Comparison of ENCODE assay signal across 10 cellular contexts in the genomic region with DNA sequence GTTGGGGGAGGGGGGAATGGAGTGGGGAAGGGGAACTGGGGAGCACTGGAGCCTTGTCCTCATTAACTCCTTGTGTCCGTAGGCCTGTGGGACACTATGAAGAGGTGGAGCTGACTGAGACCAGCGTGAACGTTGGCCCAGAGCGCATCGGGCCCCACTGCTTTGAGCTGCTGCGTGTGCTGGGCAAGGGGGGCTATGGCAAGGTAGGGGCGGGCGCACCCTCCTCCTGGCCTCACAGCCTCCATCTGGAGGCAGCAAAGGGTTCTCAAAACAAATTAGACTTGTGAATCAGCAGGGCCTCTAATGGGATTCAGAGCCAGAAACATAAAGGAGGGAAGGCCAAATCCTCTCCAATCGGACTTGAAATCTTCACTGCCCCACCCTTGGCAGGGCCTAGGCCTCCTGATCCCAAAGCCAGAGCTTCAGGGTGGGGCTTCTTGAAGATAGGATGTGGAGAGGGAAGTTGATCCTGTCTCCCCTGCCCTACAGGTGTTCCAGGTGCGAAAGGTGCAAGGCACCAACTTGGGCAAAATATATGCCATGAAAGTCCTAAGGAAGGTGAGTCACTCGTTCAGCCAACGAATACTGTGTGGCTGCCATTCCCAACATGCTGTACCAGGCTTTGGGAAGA. TPM values are rescaled to one million over a fixed set of nuclear protein-coding genes. Genes with fewer than 3 reads are reported as not detected.
A peak's percentile ranks its signal among the peaks of the same experiment; 100 is the strongest.
DNase-seq lines count a peak whose midpoint lies in the region; ATAC-seq and TF ChIP-seq lines count a peak whose summit lies in the region.
"Had no signal": no experiment of that assay in that cellular context is flagged by ENCODE, and none has a peak within 500 bp of the region (broad histone marks: within the 10 kb centered on the region; RNA-seq: fewer than 3 reads in every experiment).

No MANE protein-coding gene starts in this region.

- H3K4me1 ChIP-seq in cardiac muscle cell (ENCODE audit: low read depth) (no peaks in the 10 kb centered on the region), mesendoderm (ENCODE audit: control insufficient read depth, low read depth, low read length) (no peaks in the 10 kb centered on the region), upper lobe of right lung (peaks cover 17% of the 10 kb centered on the region)

- H3K27ac ChIP-seq in cardiac muscle cell (peak overlapping the region; percentile 91), mesendoderm (ENCODE audit: low read depth, low read length) (no peak overlapping the region), upper lobe of right lung (peak overlapping the region; percentile 92)

- no peaks in the 10 kb centered on the region for H3K27me3 Mint-ChIP-seq in MCF 10A (ENCODE audit: insufficient read depth, unreplicated experiment)

- H3K23ac ChIP-seq in mesendoderm (ENCODE audit: low read length): no peak overlapping the region

- WGBS in mesendoderm (ENCODE audit: extremely low coverage, insufficient coverage, low lambda C conversion rate): no CpG with 5 or more reads among the region's 12 CpGs

- peak overlapping the region; percentile 100 for H3K4me2 ChIP-seq in mesendoderm (ENCODE audit: low read length)

- no peaks in the 10 kb centered on the region for H3K9me3 Mint-ChIP-seq in MCF 10A (ENCODE audit: unreplicated experiment)

- intact Hi-C loops in Right ventricle myocardium superior (cut with DNase I) (no loop called here), MCF 10A (cut with micrococcal nuclease) (no loop called here), upper lobe of right lung (cut with DNase I) (no loop called here)

- no peak overlapping the region for H3K18ac ChIP-seq in mesendoderm (ENCODE audit: low read length)

- peaks cover 9% of the 10 kb centered on the region for H3K79me1 ChIP-seq in mesendoderm (ENCODE audit: low read length)

- no peak overlapping the region for H3K4ac ChIP-seq in mesendoderm (ENCODE audit: low read depth, low read length)

- no peak overlapping the region for H2BK15ac ChIP-seq in mesendoderm (replicated peaks; ENCODE audit: low read depth)

- H3K9me3 ChIP-seq in cardiac muscle cell (ENCODE audit: low read depth) (no peaks in the 10 kb centered on the region), upper lobe of right lung (no peaks in the 10 kb centered on the region)

- H2BK120ac ChIP-seq in mesendoderm (ENCODE audit: low read depth, low read length): no peak overlapping the region

- H3K4me1 Mint-ChIP-seq in MCF 10A (ENCODE audit: insufficient read depth, unreplicated experiment): no peaks in the 10 kb centered on the region

- TF ChIP-seq CTCF in cardiac muscle cell (IDR thresholded peaks at IDR 0.05; ENCODE audit: low read depth, low read length): no peak
- TF ChIP-seq CTCF in MCF 10A (IDR thresholded peaks at IDR 0.05; ENCODE audit: unreplicated experiment): no peak
- TF ChIP-seq CTCF in upper lobe of right lung (IDR thresholded peaks at IDR 0.05): no peak

- H3K79me2 ChIP-seq in mesendoderm (ENCODE audit: control insufficient read depth, insufficient read depth, low read length): peaks cover 9% of the 10 kb centered on the region

- no peak overlapping the region for H2BK5ac ChIP-seq in mesendoderm (ENCODE audit: low read length)

- H4K5ac ChIP-seq in mesendoderm (ENCODE audit: low read length): no peak overlapping the region

- DNase-seq in cardiac muscle cell (ENCODE audit: low read depth in 1 of 2, low spot score in 1 of 2) (no peak), Right ventricle myocardium superior (no peak), MCF 10A (ENCODE audit: unreplicated experiment) (no peak), mesendoderm (no peak), upper lobe of right lung (no peak), HPDE6-E6E7 (ENCODE audit: extremely low spot score) (no peak), dedifferentiated amniotic fluid mesenchymal stem cell (ENCODE audit: extremely low spot score) (no peak)
- DNase-seq: NCI-H526 treated with DMSO at 0.1 percent for 48 hours had no signal

- peak overlapping the region; percentile 92 for H3K27ac Mint-ChIP-seq in MCF 10A (ENCODE audit: low read depth, unreplicated experiment)

- H3K4me3 ChIP-seq in cardiac muscle cell (peak overlapping the region; percentile 92), mesendoderm (ENCODE audit: low read length) (peak overlapping the region; percentile 93), upper lobe of right lung (peak overlapping the region; percentile 88)

- H3K36me3 Mint-ChIP-seq in MCF 10A (ENCODE audit: insufficient read depth, unreplicated experiment): peaks cover 42% of the 10 kb centered on the region

- H3K4me3 Mint-ChIP-seq in MCF 10A (ENCODE audit: unreplicated experiment): peak overlapping the region; percentile 96

- peak overlapping the region; percentile 98 for H3K9ac ChIP-seq in mesendoderm (ENCODE audit: low read length)

- peak overlapping the region; percentile 99 for H3K56ac ChIP-seq in mesendoderm (ENCODE audit: low read length)

- H3K36me3 ChIP-seq in cardiac muscle cell: peaks cover 17% of the 10 kb centered on the region
- H3K36me3 ChIP-seq in mesendoderm (ENCODE audit: control insufficient read depth, insufficient read depth, low read length): peaks cover 2% of the 10 kb centered on the region
- peaks cover 36% of the 10 kb centered on the region for H3K36me3 ChIP-seq in upper lobe of right lung

- POLR2A ChIA-PET in MCF 10A (lab: Yijun Ruan, JAX): interaction anchor here (0.7 to 2.9 kb wide), 18 partner anchors 8 to 836 kb away, joined by 3 to 32 read pairs (median 3); a partner anchor contains a TSS

- no peak for ATAC-seq in Right ventricle myocardium superior (ENCODE audit: poor library complexity)
- no peak for ATAC-seq in upper lobe of right lung
- ATAC-seq in GM18909 (IDR thresholded peaks at IDR 0.05; ENCODE audit: poor library complexity, unreplicated experiment): no peak

- CTCF ChIA-PET in MCF 10A (lab: Yijun Ruan, JAX): interaction anchor here (0.6 to 2.1 kb wide), 6 partner anchors 8 to 76 kb away, joined by 3 to 7 read pairs (median 4); a partner anchor contains a TSS

- TSS peak; percentile 44 for BruUV-seq in MCF 10A (replicated peaks; lab: Mats Ljungman, UMichigan)

- no peak overlapping the region for H4K8ac ChIP-seq in mesendoderm (ENCODE audit: low read depth, low read length)

- no peak overlapping the region for H2AK5ac ChIP-seq in mesendoderm (ENCODE audit: low read length)

- H3K27me3 ChIP-seq in cardiac muscle cell (no peaks in the 10 kb centered on the region), mesendoderm (ENCODE audit: insufficient read depth, low read length, poor library complexity) (no peaks in the 10 kb centered on the region), upper lobe of right lung (no peaks in the 10 kb centered on the region)

RNA-seq across cellular contexts. Expression of a gene that starts 0.9 kb away (rescaled TPM):
- total RNA-seq in cardiac muscle cell (88.0 and 97.0 TPM in 2 replicates), Right ventricle myocardium superior (24.6 TPM), MCF 10A (2022) (49.8 and 60.1 TPM in 2 replicates), upper lobe of right lung (40.0 TPM)
- 92.5 and 93.8 TPM in 2 replicates for polyA plus RNA-seq in cardiac muscle cell
- 26.5 TPM for polyA plus RNA-seq in mesendoderm (2013, experiment 1 of 2)
- 27.8 TPM for polyA plus RNA-seq in mesendoderm (2013, experiment 2 of 2)

RNA-seq across cellular contexts. Expression of a gene that starts 8.3 kb away (rescaled TPM):
- total RNA-seq in cardiac muscle cell: 4.1 and 6.1 TPM in 2 replicates
- 2.5 and 3.2 TPM in 2 replicates for polyA plus RNA-seq in cardiac muscle cell
- 1.0 TPM for total RNA-seq in Right ventricle myocardium superior
- 0.54 and 0.86 TPM in 2 replicates for total RNA-seq in MCF 10A (2022)
- polyA plus RNA-seq in mesendoderm (2013, experiment 1 of 2): 0.74 TPM
- polyA plus RNA-seq in mesendoderm (2013, experiment 2 of 2): 1.1 TPM
- 17.7 TPM for total RNA-seq in upper lobe of right lung

RNA-seq across cellular contexts. Expression of a gene that starts 13.7 kb away (rescaled TPM):
- total RNA-seq in cardiac muscle cell (1.4 and 1.6 TPM in 2 replicates), Right ventricle myocardium superior (15.0 TPM), MCF 10A (2022) (0.07 TPM in 1 of 2 replicates, not detected in the other), upper lobe of right lung (2.7 TPM)
- polyA plus RNA-seq in cardiac muscle cell: 2.1 and 4.8 TPM in 2 replicates
- polyA plus RNA-seq in mesendoderm (2013, experiment 1 of 2): 0.14 TPM
- 0.18 TPM for polyA plus RNA-seq in mesendoderm (2013, experiment 2 of 2)

RNA-seq across cellular contexts. Expression of a gene that starts 14.1 kb away (rescaled TPM):
- total RNA-seq in cardiac muscle cell: 59.9 and 74.7 TPM in 2 replicates
- 51.1 and 61.5 TPM in 2 replicates for polyA plus RNA-seq in cardiac muscle cell
- total RNA-seq in Right ventricle myocardium superior: 27.1 TPM
- 44.9 and 59.8 TPM in 2 replicates for total RNA-seq in MCF 10A (2022)
- 44.3 TPM for polyA plus RNA-seq in mesendoderm (2013, experiment 1 of 2)
- 48.8 TPM for polyA plus RNA-seq in mesendoderm (2013, experiment 2 of 2)
- 132 TPM for total RNA-seq in upper lobe of right lung

RNA-seq across cellular contexts. Expression of a gene that starts 23.4 kb away (rescaled TPM):
- 0.35 TPM in 1 of 2 replicates, not detected in the other for total RNA-seq in cardiac muscle cell
- polyA plus RNA-seq in cardiac muscle cell: not detected in 2 replicates
- not detected for total RNA-seq in Right ventricle myocardium superior
- not detected in 2 replicates for total RNA-seq in MCF 10A (2022)
- polyA plus RNA-seq in mesendoderm (2013, experiment 1 of 2): not detected
- polyA plus RNA-seq in mesendoderm (2013, experiment 2 of 2): not detected
- total RNA-seq in upper lobe of right lung: not detected
- total RNA-seq: Daoy had no signal
